ENCODE assay signal across 2 cellular contexts in the genomic region with DNA sequence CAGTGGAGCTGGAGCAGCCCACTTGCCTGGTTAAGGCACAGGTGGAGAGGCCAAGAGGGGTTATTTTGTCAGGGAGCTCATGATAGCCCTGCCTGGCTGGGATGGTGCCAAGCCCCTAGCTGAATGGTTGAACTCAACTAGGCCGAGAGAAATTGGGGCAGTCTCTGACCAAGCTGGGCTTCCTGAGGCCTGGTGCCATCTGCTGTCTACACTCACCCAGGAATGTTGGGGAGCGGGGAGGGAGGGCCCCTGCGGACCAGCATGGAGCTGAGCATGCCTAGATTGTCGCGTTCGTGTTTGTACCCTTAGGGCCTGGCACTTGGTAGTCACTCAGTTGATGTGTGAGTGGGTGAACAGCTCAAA.
TF ChIP-seq lines count a peak whose summit lies in the region.

No MANE protein-coding gene starts in this region.

TF ChIP-seq in SK-N-SH, 30 proteins besides CTCF, POLR2A, EP300 and RAD21 (continued from another document):
- TF ChIP-seq, protein P1, sequence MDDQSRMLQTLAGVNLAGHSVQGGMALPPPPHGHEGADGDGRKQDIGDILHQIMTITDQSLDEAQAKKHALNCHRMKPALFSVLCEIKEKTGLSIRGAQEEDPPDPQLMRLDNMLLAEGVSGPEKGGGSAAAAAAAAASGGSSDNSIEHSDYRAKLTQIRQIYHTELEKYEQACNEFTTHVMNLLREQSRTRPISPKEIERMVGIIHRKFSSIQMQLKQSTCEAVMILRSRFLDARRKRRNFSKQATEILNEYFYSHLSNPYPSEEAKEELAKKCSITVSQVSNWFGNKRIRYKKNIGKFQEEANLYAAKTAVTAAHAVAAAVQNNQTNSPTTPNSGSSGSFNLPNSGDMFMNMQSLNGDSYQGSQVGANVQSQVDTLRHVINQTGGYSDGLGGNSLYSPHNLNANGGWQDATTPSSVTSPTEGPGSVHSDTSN (IDR thresholded peaks at IDR 0.05), result no peak
- TF ChIP-seq RCOR1 (IDR thresholded peaks at IDR 0.05; ENCODE audit: low read length) (no peak), GABPA (IDR thresholded peaks at IDR 0.05; ENCODE audit: low read depth) (no peak), EZH2phosphoT487 (IDR thresholded peaks at IDR 0.05; ENCODE audit: borderline replicate concordance, low read depth) (no peak), MXI1 (IDR thresholded peaks at IDR 0.05; ENCODE audit: low read depth, low read length) (no peak), FOXJ3 (CRISPR knock-in tag; IDR thresholded peaks at IDR 0.05) (no peak), POLR2AphosphoS5 (IDR thresholded peaks at IDR 0.05; ENCODE audit: low read depth, low read length) (no peak), USF2 (IDR thresholded peaks at IDR 0.05; ENCODE audit: borderline replicate concordance, low read depth, low read length) (no peak), NFIC (IDR thresholded peaks at IDR 0.05; ENCODE audit: borderline replicate concordance) (no peak), JUND (IDR thresholded peaks at IDR 0.05) (no peak), FOSL2 (IDR thresholded peaks at IDR 0.05; ENCODE audit: borderline replicate concordance, low read depth) (no peak), IRF3 (IDR thresholded peaks at IDR 0.05; ENCODE audit: low read depth, low read length) (no peak), TCF12 (IDR thresholded peaks at IDR 0.05) (no peak)

TF ChIP-seq in SK-N-SH treated with all-trans-retinoic acid at 6 μM for 48 hours, 23 proteins besides CTCF, POLR2A, EP300 and RAD21 (continued from another document):
- TF ChIP-seq ARNTL (CRISPR knock-in tag; IDR thresholded peaks at IDR 0.05; ENCODE audit: borderline replicate concordance, low read depth) (no peak), POU6F1 (CRISPR knock-in tag; IDR thresholded peaks at IDR 0.05; ENCODE audit: borderline replicate concordance, low read depth) (no peak), OSR1 (CRISPR knock-in tag; IDR thresholded peaks at IDR 0.05) (no peak), CREB5 (CRISPR knock-in tag; IDR thresholded peaks at IDR 0.05; ENCODE audit: low read depth) (no peak), ZC3H10 (CRISPR knock-in tag; IDR thresholded peaks at IDR 0.05) (no peak)
- TF ChIP-seq, protein P2, sequence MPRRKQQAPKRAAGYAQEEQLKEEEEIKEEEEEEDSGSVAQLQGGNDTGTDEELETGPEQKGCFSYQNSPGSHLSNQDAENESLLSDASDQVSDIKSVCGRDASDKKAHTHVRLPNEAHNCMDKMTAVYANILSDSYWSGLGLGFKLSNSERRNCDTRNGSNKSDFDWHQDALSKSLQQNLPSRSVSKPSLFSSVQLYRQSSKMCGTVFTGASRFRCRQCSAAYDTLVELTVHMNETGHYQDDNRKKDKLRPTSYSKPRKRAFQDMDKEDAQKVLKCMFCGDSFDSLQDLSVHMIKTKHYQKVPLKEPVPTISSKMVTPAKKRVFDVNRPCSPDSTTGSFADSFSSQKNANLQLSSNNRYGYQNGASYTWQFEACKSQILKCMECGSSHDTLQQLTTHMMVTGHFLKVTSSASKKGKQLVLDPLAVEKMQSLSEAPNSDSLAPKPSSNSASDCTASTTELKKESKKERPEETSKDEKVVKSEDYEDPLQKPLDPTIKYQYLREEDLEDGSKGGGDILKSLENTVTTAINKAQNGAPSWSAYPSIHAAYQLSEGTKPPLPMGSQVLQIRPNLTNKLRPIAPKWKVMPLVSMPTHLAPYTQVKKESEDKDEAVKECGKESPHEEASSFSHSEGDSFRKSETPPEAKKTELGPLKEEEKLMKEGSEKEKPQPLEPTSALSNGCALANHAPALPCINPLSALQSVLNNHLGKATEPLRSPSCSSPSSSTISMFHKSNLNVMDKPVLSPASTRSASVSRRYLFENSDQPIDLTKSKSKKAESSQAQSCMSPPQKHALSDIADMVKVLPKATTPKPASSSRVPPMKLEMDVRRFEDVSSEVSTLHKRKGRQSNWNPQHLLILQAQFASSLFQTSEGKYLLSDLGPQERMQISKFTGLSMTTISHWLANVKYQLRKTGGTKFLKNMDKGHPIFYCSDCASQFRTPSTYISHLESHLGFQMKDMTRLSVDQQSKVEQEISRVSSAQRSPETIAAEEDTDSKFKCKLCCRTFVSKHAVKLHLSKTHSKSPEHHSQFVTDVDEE (CRISPR knock-in tag; IDR thresholded peaks at IDR 0.05), result no peak
